31 cellular contexts compared by ENCODE assay signal in the genomic region with DNA sequence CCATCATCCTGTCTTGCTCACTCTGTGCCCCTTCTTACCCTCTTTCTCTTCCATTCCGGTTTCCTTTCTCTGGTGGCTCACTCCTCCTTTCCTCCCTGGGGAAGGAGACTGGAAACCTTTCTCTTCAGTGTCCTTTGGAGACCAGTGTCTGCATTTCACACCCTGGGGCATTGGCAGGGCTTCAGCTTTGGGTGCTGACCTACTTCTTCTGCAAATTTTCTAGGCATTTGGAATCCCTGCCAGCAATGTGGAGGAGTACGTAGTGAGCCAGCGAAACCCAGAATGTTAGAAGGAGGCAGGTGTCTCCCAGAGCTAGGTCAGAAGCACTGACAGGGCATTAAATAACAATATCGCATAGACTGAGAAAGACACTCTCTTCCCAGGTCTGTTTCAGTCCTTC.
"Had no signal": no experiment of that assay in that cellular context is flagged by ENCODE, and none has a peak within 500 bp of the region (broad histone marks: within the 10 kb centered on the region; RNA-seq: fewer than 3 reads in every experiment).

No MANE protein-coding gene starts in this region.

- H3K27ac Mint-ChIP-seq: activated CD4-positive, alpha-beta memory T cell treated with anti-CD3 and anti-CD28 coated beads, Interleukin-2, amount 10 ng/mL, durations not matched to agents 7 days and 5 days; activated CD8-positive, alpha-beta memory T cell treated with anti-CD3 and anti-CD28 coated beads, Interleukin-2, amount 10 ng/mL, durations not matched to agents 7 days and 5 days; activated naive CD4-positive, alpha-beta T cell treated with anti-CD3 and anti-CD28 coated beads, Interleukin-2, amount 50 U/mL, for 24 hours; activated naive CD8-positive, alpha-beta T cell treated with anti-CD3 and anti-CD28 coated beads, Interleukin-2, amount 10 ng/mL, durations not matched to agents 7 days and 5 days; activated T-cell treated with anti-CD3 and anti-CD28 coated beads, Interleukin-2, amount 50 U/mL, for 72 hours; activated T-helper 17 cell treated with anti-CD3 and anti-CD28 coated beads, Interleukin-2, amount 50 U/mL, for 72 hours had no signal

- H3K4me3 ChIP-seq: ascending aorta, cardiac muscle cell, SJCRH30, SK-N-MC had no signal

- DNase-seq: activated CD4-positive, alpha-beta memory T cell treated with anti-CD3 and anti-CD28 coated beads, Interleukin-2, amount 10 ng/mL, durations not matched to agents 7 days and 5 days; activated CD4-positive, alpha-beta T cell treated with anti-CD3 and anti-CD28 coated beads for 1 hour; activated CD4-positive, alpha-beta T cell treated with anti-CD3 and anti-CD28 coated beads for 48 hours; activated CD4-positive, CD25-positive, alpha-beta regulatory T cell; activated CD8-positive, alpha-beta memory T cell treated with anti-CD3 and anti-CD28 coated beads for 24 hours; activated CD8-positive, alpha-beta memory T cell treated with anti-CD3 and anti-CD28 coated beads, Interleukin-2, amount 10 ng/mL, durations not matched to agents 7 days and 5 days; activated gamma-delta T cell; activated naive CD4-positive, alpha-beta T cell treated with Interleukin-2 at 50 U/mL for 16 hours; activated naive CD8-positive, alpha-beta T cell treated with anti-CD3 and anti-CD28 coated beads, Interleukin-2, amount 10 ng/mL, durations not matched to agents 7 days and 5 days; activated T-cell treated with anti-CD3 and anti-CD28 coated beads, Interleukin-2, amount 50 U/mL, for 1 hour; activated T-cell treated with anti-CD3 and anti-CD28 coated beads, Interleukin-2, amount 50 U/mL, for 72 hours; amygdala; Karpas-422; NCI-H1105; NCI-H1417 treated with DMSO at 0.1 percent for 48 hours; NCI-H187 treated with DMSO at 0.1 percent for 48 hours; NCI-H2081; NCI-H2171 treated with DMSO at 0.1 percent for 48 hours; NCI-H345; NCI-H524 treated with DMSO at 0.1 percent for 48 hours; SHP77; SJCRH30; T1000; WERI-Rb-1 had no signal

- ATAC-seq: activated CD8-positive, alpha-beta memory T cell treated with anti-CD3 and anti-CD28 coated beads, Interleukin-2, amount 10 ng/mL, durations not matched to agents 7 days and 5 days; activated T-cell treated with anti-CD3 and anti-CD28 coated beads, Interleukin-2, amount 50 U/mL, for 72 hours; activated T-helper 17 cell treated with anti-CD3 and anti-CD28 coated beads, Interleukin-2, amount 50 U/mL, for 72 hours; Panc1 had no signal

- H3K36me3 ChIP-seq: ascending aorta, cardiac muscle cell, SJCRH30, WERI-Rb-1 had no signal

- H3K27me3 Mint-ChIP-seq: activated CD4-positive, alpha-beta memory T cell treated with anti-CD3 and anti-CD28 coated beads, Interleukin-2, amount 10 ng/mL, durations not matched to agents 7 days and 5 days had no signal

- H3K4me1 Mint-ChIP-seq: activated CD4-positive, alpha-beta memory T cell treated with anti-CD3 and anti-CD28 coated beads, Interleukin-2, amount 10 ng/mL, durations not matched to agents 7 days and 5 days; activated CD8-positive, alpha-beta memory T cell treated with anti-CD3 and anti-CD28 coated beads, Interleukin-2, amount 10 ng/mL, durations not matched to agents 7 days and 5 days; activated naive CD4-positive, alpha-beta T cell treated with anti-CD3 and anti-CD28 coated beads, Interleukin-2, amount 50 U/mL, for 24 hours; activated naive CD8-positive, alpha-beta T cell treated with anti-CD3 and anti-CD28 coated beads, Interleukin-2, amount 10 ng/mL, durations not matched to agents 7 days and 5 days; central memory CD8-positive, alpha-beta T cell had no signal

- H3K36me3 Mint-ChIP-seq: activated CD8-positive, alpha-beta memory T cell treated with anti-CD3 and anti-CD28 coated beads, Interleukin-2, amount 10 ng/mL, durations not matched to agents 7 days and 5 days; activated naive CD4-positive, alpha-beta T cell treated with anti-CD3 and anti-CD28 coated beads, Interleukin-2, amount 50 U/mL, for 24 hours; activated naive CD8-positive, alpha-beta T cell treated with anti-CD3 and anti-CD28 coated beads, Interleukin-2, amount 10 ng/mL, durations not matched to agents 7 days and 5 days had no signal

- H3K9me3 ChIP-seq: ascending aorta had no signal

- H3K27me3 ChIP-seq: ascending aorta, cardiac muscle cell, SJCRH30 had no signal

- H3K9me3 Mint-ChIP-seq: activated CD4-positive, alpha-beta memory T cell treated with anti-CD3 and anti-CD28 coated beads, Interleukin-2, amount 10 ng/mL, durations not matched to agents 7 days and 5 days; central memory CD8-positive, alpha-beta T cell had no signal

- H3K4me1 ChIP-seq: ascending aorta, SJCRH30 had no signal

- H3K4me3 Mint-ChIP-seq: activated CD4-positive, alpha-beta memory T cell treated with anti-CD3 and anti-CD28 coated beads, Interleukin-2, amount 10 ng/mL, durations not matched to agents 7 days and 5 days; activated CD8-positive, alpha-beta memory T cell treated with anti-CD3 and anti-CD28 coated beads, Interleukin-2, amount 10 ng/mL, durations not matched to agents 7 days and 5 days; activated naive CD4-positive, alpha-beta T cell treated with anti-CD3 and anti-CD28 coated beads, Interleukin-2, amount 50 U/mL, for 24 hours; activated naive CD8-positive, alpha-beta T cell treated with anti-CD3 and anti-CD28 coated beads, Interleukin-2, amount 10 ng/mL, durations not matched to agents 7 days and 5 days; activated T-cell treated with anti-CD3 and anti-CD28 coated beads, Interleukin-2, amount 50 U/mL, for 72 hours; activated T-helper 17 cell treated with anti-CD3 and anti-CD28 coated beads, Interleukin-2, amount 50 U/mL, for 72 hours; central memory CD8-positive, alpha-beta T cell had no signal

- H3K27ac ChIP-seq: ascending aorta, cardiac muscle cell, SJCRH30, SK-N-MC, WERI-Rb-1 had no signal
